In the genomic region with DNA sequence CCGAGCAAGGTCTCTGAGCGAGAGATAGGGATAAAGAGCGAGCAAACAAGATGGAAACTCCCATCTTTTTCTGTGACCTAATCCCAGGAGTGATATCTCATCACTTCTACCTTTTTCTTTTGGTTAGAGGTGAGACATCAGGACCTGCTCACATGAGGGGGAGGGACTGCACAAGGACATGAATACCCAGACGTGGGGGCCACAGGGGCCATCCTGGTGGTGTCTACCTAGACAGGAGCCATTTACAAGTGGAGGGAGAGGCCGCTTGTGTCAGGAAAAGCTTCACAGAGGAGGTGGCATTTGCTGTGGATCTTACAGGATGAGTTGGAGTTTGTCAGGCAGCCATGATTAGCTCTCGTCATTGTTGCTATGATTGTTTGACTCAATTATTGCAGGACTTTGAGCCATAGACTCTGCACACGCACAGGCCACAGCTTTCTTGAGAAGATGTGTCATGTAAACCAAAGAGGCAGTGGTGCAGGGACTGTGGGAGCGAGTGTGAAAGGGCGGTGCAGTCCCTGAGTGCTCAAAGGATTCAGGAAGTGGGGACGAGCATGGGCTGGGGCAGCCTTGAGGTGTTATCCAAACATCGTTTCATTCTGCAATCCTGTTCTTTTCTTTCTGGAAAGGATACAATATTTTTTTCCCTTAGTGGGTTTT, we compare ENCODE assay signal across 12 cellular contexts. TPM values are rescaled to one million over a fixed set of nuclear protein-coding genes. Genes with fewer than 3 reads are reported as not detected.
A peak's percentile ranks its signal among the peaks of the same experiment; 100 is the strongest.
DNase-seq lines count a peak whose midpoint lies in the region; ATAC-seq and TF ChIP-seq lines count a peak whose summit lies in the region.
"Had no signal": no experiment of that assay in that cellular context is flagged by ENCODE, and none has a peak within 500 bp of the region (broad histone marks: within the 10 kb centered on the region; RNA-seq: fewer than 3 reads in every experiment).

No MANE protein-coding gene starts in this region.

- no peaks in the 10 kb centered on the region for H3K79me1 ChIP-seq in IMR-90 (ENCODE audit: low read depth in 1 of 2, low read length in 2 of 2)

- H3K36me3 ChIP-seq in CD4-positive, CD25-positive, alpha-beta regulatory T cell (ENCODE audit: control insufficient read depth, insufficient read depth, low read length) = peaks cover 47% of the 10 kb centered on the region
- H3K36me3 ChIP-seq in IMR-90 (ENCODE audit: control insufficient read depth, insufficient read depth, low read length) (peaks cover 43% of the 10 kb centered on the region), endodermal cell (ENCODE audit: control insufficient read depth, insufficient read depth, low read length) (peaks cover 56% of the 10 kb centered on the region), SJCRH30 (no peaks in the 10 kb centered on the region; the same call in 1 of the 2 replicates)

- H3K27ac Mint-ChIP-seq in CD4-positive, CD25-positive, alpha-beta regulatory T cell = peak overlapping the region in 2 of 3 donors; percentile 60 to 83
- H3K27ac Mint-ChIP-seq in endodermal cell = peak overlapping the region; percentile 74

- peak overlapping the region in 1 of 2 experiments; percentile 74; a peak in 2 of 4 replicates for H4K8ac ChIP-seq in IMR-90 (ENCODE audit: low read depth in 2 of 2, low read length in 2 of 2)

- TF ChIP-seq CTCF in IMR-90 (conservative IDR thresholded peaks at IDR 0.05; ENCODE audit: low read depth, low read length) (no peak), endodermal cell (conservative IDR thresholded peaks at IDR 0.05) (no peak), GM10248 (IDR thresholded peaks at IDR 0.05; ENCODE audit: control extremely low read depth, extremely low read depth, low read depth, missing control alignments) (no peak)

- TF ChIP-seq POLR2A in IMR-90 (IDR thresholded peaks at IDR 0.05; ENCODE audit: low read depth, low read length) = no peak

- POLR2A ChIA-PET in IMR-90 (lab: Charles Lee; ENCODE audit: unreplicated experiment) (no interaction called here), GM10248 (lab: Yijun Ruan, JAX) (no interaction called here)

- H3K23ac ChIP-seq in IMR-90 (ENCODE audit: low read depth, low read length) = peak overlapping the region; percentile 29; the same call in 1 of the 2 replicates

- H2BK20ac ChIP-seq in IMR-90 (ENCODE audit: low read depth, low read length) = no peak overlapping the region

- H3K36me3 Mint-ChIP-seq in CD4-positive, CD25-positive, alpha-beta regulatory T cell = peaks cover 41% of the 10 kb centered on the region
- H3K36me3 Mint-ChIP-seq in endodermal cell (ENCODE audit: low read depth) = peaks cover 53% of the 10 kb centered on the region

- BruUV-seq in IMR-90 (replicated peaks; lab: Mats Ljungman, UMichigan) = no TSS peak

- no peak overlapping the region for H3K4me3 ChIP-seq in CD4-positive, CD25-positive, alpha-beta regulatory T cell (ENCODE audit: low read depth, low read length)
- no peak overlapping the region for H3K4me3 ChIP-seq in IMR-90 (ENCODE audit: insufficient read depth, low read depth, low read length)
- no peak overlapping the region for H3K4me3 ChIP-seq in endodermal cell (ENCODE audit: low read length)
- H3K4me3 ChIP-seq in SJCRH30 = no peak overlapping the region
- H3K4me3 ChIP-seq: adrenal gland had no signal

- peak overlapping the region; percentile 71 for H2BK5ac ChIP-seq in IMR-90 (ENCODE audit: low read depth, low read length, poor library complexity, severe bottlenecking)

- 0 out of 2 replicates have a peak overlapping the region, but pooled peaks have one; percentile 18 for H2AK5ac ChIP-seq in IMR-90 (ENCODE audit: low read depth, low read length)

- H3K4me1 Mint-ChIP-seq in CD4-positive, CD25-positive, alpha-beta regulatory T cell = peaks cover 0 to 6% (median 0%) of the 10 kb centered on the region in 4 donors
- peaks cover 6% of the 10 kb centered on the region for H3K4me1 Mint-ChIP-seq in endodermal cell

- in situ Hi-C loops in IMR-90 (cut with MboI; ENCODE audit: low sequenced_read_pairs) = no loop called here

- no peaks in the 10 kb centered on the region for H3K4me1 ChIP-seq in CD4-positive, CD25-positive, alpha-beta regulatory T cell (ENCODE audit: control insufficient read depth, insufficient read depth, low read length, poor library complexity, severe bottlenecking)
- H3K4me1 ChIP-seq in IMR-90 (ENCODE audit: control insufficient read depth, insufficient read depth, low read length) (peaks cover 6% of the 10 kb centered on the region), endodermal cell (ENCODE audit: control insufficient read depth, insufficient read depth, low read length) (no peaks in the 10 kb centered on the region), SJCRH30 (no peaks in the 10 kb centered on the region)
- H3K4me1 ChIP-seq: adrenal gland, foreskin keratinocyte had no signal

- H3K56ac ChIP-seq in IMR-90 (ENCODE audit: extremely low read depth, insufficient read depth, low read length) = no peak overlapping the region

- no peaks in the 10 kb centered on the region for H3K9me3 Mint-ChIP-seq in CD4-positive, CD25-positive, alpha-beta regulatory T cell
- H3K9me3 Mint-ChIP-seq in endodermal cell = peaks cover 14% of the 10 kb centered on the region

- no peaks in the 10 kb centered on the region for H3K9me3 ChIP-seq in CD4-positive, CD25-positive, alpha-beta regulatory T cell (ENCODE audit: control insufficient read depth in 2 of 2, low read length in 2 of 2)
- no peaks in the 10 kb centered on the region for H3K9me3 ChIP-seq in IMR-90 (ENCODE audit: control insufficient read depth, insufficient read depth, low read length)
- H3K9me3 ChIP-seq in endodermal cell (ENCODE audit: control insufficient read depth, low read length) = peaks cover 4% of the 10 kb centered on the region
- H3K9me3 ChIP-seq in SJCRH30 (replicated peaks) = no peaks in the 10 kb centered on the region
- H3K9me3 ChIP-seq: adrenal gland had no signal

- no peaks in the 10 kb centered on the region for H4K20me1 ChIP-seq in IMR-90 (ENCODE audit: insufficient read depth, low read length)

- H2AK9ac ChIP-seq in IMR-90 (replicated peaks; ENCODE audit: low read depth, low read length, poor library complexity) = peak overlapping the region; percentile 84

- no peak overlapping the region; the same call in 1 of the 2 replicates for H3K14ac ChIP-seq in IMR-90 (replicated peaks; ENCODE audit: low read depth, low read length)

- H3K18ac ChIP-seq in IMR-90 (ENCODE audit: low read depth, low read length) = peak overlapping the region; percentile 4; the same call in 1 of the 2 replicates

- no peak overlapping the region for H4K91ac ChIP-seq in IMR-90 (ENCODE audit: insufficient read depth, low read depth, low read length)

- WGBS in IMR-90 (ENCODE audit: extremely low coverage in 2 of 2, insufficient read length in 1 of 2), 2 experiments = 67% methylated on average over 2 of the region's 11 CpGs; no CpG with 5 or more reads in 1 of the 2 experiments
- 89 to 90% methylated on average over 9 to 11 of the region's 11 CpGs for WGBS in endodermal cell (ENCODE audit: insufficient coverage in 1 of 2, insufficient read length in 1 of 2), 2 experiments

- H3K27me3 Mint-ChIP-seq in CD4-positive, CD25-positive, alpha-beta regulatory T cell = no peaks in the 10 kb centered on the region
- H3K27me3 Mint-ChIP-seq in endodermal cell (ENCODE audit: insufficient read depth) = no peaks in the 10 kb centered on the region

- no peak overlapping the region for H3K27ac ChIP-seq in CD4-positive, CD25-positive, alpha-beta regulatory T cell (ENCODE audit: insufficient read depth, low read length, poor library complexity, severe bottlenecking)
- peak overlapping the region; percentile 27; the same call in 1 of the 2 replicates for H3K27ac ChIP-seq in IMR-90 (ENCODE audit: insufficient read depth, low read length)
- no peak overlapping the region for H3K27ac ChIP-seq in endodermal cell (ENCODE audit: low read depth, low read length)
- H3K27ac ChIP-seq in SJCRH30 = no peak overlapping the region
- H3K27ac ChIP-seq: adrenal gland, foreskin keratinocyte had no signal

- H4K5ac ChIP-seq in IMR-90 (ENCODE audit: low read depth, low read length) = no peak overlapping the region; the same call in 1 of the 2 replicates

- H3K9me1 ChIP-seq in IMR-90 (ENCODE audit: insufficient read depth, low read length) = no peaks in the 10 kb centered on the region; the same call in none of the 2 replicates

- no peak for DNase-seq in CD4-positive, CD25-positive, alpha-beta regulatory T cell
- DNase-seq in IMR-90 (peak; percentile 78), endodermal cell (peak; percentile 35), sciatic nerve (ENCODE audit: low spot score) (peak; percentile 56), GM10248 (ENCODE audit: extremely low spot score) (no peak), SJCRH30 (no peak)
- DNase-seq in stimulated activated CD4-positive, alpha-beta T cell treated with anti-CD3 and anti-CD28 coated beads, Interleukin-4, amount 100 ng/mL, for 24 hours = no peak
- DNase-seq: foreskin keratinocyte; NCI-H2227 treated with DMSO at 0.1 percent for 48 hours; stimulated activated CD4-positive, alpha-beta T cell treated with anti-CD3 and anti-CD28 coated beads, Interleukin-4, amount 100 ng/mL, for 1 hour; SW 1271 had no signal

- no peak overlapping the region for H3K9ac ChIP-seq in IMR-90 (ENCODE audit: low read depth, low read length)
- no peak overlapping the region for H3K9ac ChIP-seq in endodermal cell (ENCODE audit: extremely low read depth, low read length, poor library complexity, severe bottlenecking)

- dilution Hi-C loops in IMR-90 (cut with HindIII; ENCODE audit: low sequenced_read_pairs, unreplicated experiment) = no loop called here

- peak overlapping the region; percentile 78 for H2AFZ ChIP-seq in IMR-90 (replicated peaks; ENCODE audit: low read length, poor library complexity)

- no peak overlapping the region for H3K4ac ChIP-seq in IMR-90 (ENCODE audit: low read depth, low read length)

- ATAC-seq in CD4-positive, CD25-positive, alpha-beta regulatory T cell (ENCODE audit: low read depth in 2 of 2) = no peak
- ATAC-seq in IMR-90 (ENCODE audit: low read depth) (peak; percentile 87), sciatic nerve (peak; percentile 70)
- ATAC-seq: foreskin keratinocyte had no signal

- no peak for TF ChIP-seq RAD21 in IMR-90 (IDR thresholded peaks at IDR 0.05; ENCODE audit: low read length)

- H2BK120ac ChIP-seq in IMR-90 (ENCODE audit: low read depth, low read length) = no peak overlapping the region

- H3K27me3 ChIP-seq in CD4-positive, CD25-positive, alpha-beta regulatory T cell (ENCODE audit: control insufficient read depth, insufficient read depth, low read length) = no peaks in the 10 kb centered on the region
- H3K27me3 ChIP-seq in IMR-90 (ENCODE audit: control insufficient read depth, insufficient read depth, low read length) = no peaks in the 10 kb centered on the region
- no peaks in the 10 kb centered on the region for H3K27me3 ChIP-seq in endodermal cell (ENCODE audit: control insufficient read depth, insufficient read depth, low read length, poor library complexity, severe bottlenecking)
- H3K27me3 ChIP-seq in SJCRH30 = no peaks in the 10 kb centered on the region
- H3K27me3 ChIP-seq: adrenal gland, foreskin keratinocyte had no signal

- peak overlapping the region; percentile 8; the same call in 1 of the 2 replicates for H3K4me2 ChIP-seq in IMR-90 (ENCODE audit: low read depth, low read length)

- no peak overlapping the region for H3K4me3 Mint-ChIP-seq in CD4-positive, CD25-positive, alpha-beta regulatory T cell
- no peak overlapping the region for H3K4me3 Mint-ChIP-seq in endodermal cell

- CTCF ChIA-PET in IMR-90 (lab: Yijun Ruan, JAX) = no interaction called here
- CTCF ChIA-PET in GM10248 (lab: Yijun Ruan, JAX) = no interaction called here

- intact Hi-C loops in IMR-90 (cut with micrococcal nuclease) (no loop called here), sciatic nerve (cut with DNase I) (no loop called here)

- H2BK15ac ChIP-seq in IMR-90 (ENCODE audit: low read depth, low read length) = no peak overlapping the region

RNA-seq across cellular contexts. Expression of a gene that starts 7.7 kb away (rescaled TPM):
- total RNA-seq in CD4-positive, CD25-positive, alpha-beta regulatory T cell = 62.2 TPM
- polyA plus RNA-seq in CD4-positive, CD25-positive, alpha-beta regulatory T cell = 10 to 100 TPM in 1 of 4 donors, 1 to 10 TPM in 3; 7.7 to 10.7 (median 8.0) TPM
- total RNA-seq in IMR-90 (2012; rRNA removed) = 6.3 and 7.2 TPM in 2 replicates
- 10.4 and 10.7 TPM in 2 replicates for polyA plus RNA-seq in IMR-90 (2012; rRNA removed)
- polyA plus RNA-seq in IMR-90 (2012; cell fraction: cytosol; rRNA removed) = 7.4 and 8.5 TPM in 2 replicates
- polyA plus RNA-seq in IMR-90 (2012; cell fraction: nucleus; rRNA removed; ENCODE audit: low replicate concordance) = 61.8 and 109 TPM in 2 replicates
- total RNA-seq in endodermal cell = 10 to 100 TPM; 52.9 to 72.8 TPM
- 24.1 TPM for polyA plus RNA-seq in endodermal cell (2013, experiment 1 of 2)
- polyA plus RNA-seq in endodermal cell (2013, experiment 2 of 2) = 22.4 TPM
- total RNA-seq in sciatic nerve = 47.5 TPM
- total RNA-seq in SJCRH30 (2014; rRNA removed; shearing (Covaris generic)) = 3.9 and 6.3 TPM in 2 replicates

RNA-seq across cellular contexts. Expression of a gene that starts 49.2 kb away (rescaled TPM):
- total RNA-seq in CD4-positive, CD25-positive, alpha-beta regulatory T cell = 190 TPM
- polyA plus RNA-seq in CD4-positive, CD25-positive, alpha-beta regulatory T cell = 10 to 100 TPM; 22.8 to 27.5 (median 26.1) TPM
- total RNA-seq in IMR-90 (2012; rRNA removed) (26.9 and 29.4 TPM in 2 replicates), endodermal cell (100 to 1,000 TPM in 1 of 2 donors, 10 to 100 TPM in 1; 91.6 to 114 TPM), sciatic nerve (78.7 TPM)
- 48.5 and 58.2 TPM in 2 replicates for polyA plus RNA-seq in IMR-90 (2012; rRNA removed)
- polyA plus RNA-seq in IMR-90 (2012; cell fraction: cytosol; rRNA removed) = 17.4 and 21.0 TPM in 2 replicates
- 118 and 306 TPM in 2 replicates for polyA plus RNA-seq in IMR-90 (2012; cell fraction: nucleus; rRNA removed; ENCODE audit: low replicate concordance)
- polyA plus RNA-seq in endodermal cell (2013, experiment 1 of 2) = 60.9 TPM
- 62.3 TPM for polyA plus RNA-seq in endodermal cell (2013, experiment 2 of 2)
- total RNA-seq in SJCRH30 (2014; rRNA removed; shearing (Covaris generic)) = 28.4 and 38.0 TPM in 2 replicates

Comparison
In these comparisons a context has a peak if more than half of its experiments do, and no peak if none do; other contexts are left out.
1. ATAC-seq: peak in IMR-90 (single experiment) and sciatic nerve (single experiment); none in CD4-positive, CD25-positive, alpha-beta regulatory T cell (0 of 2).
2. DNase-seq: peak in IMR-90 (single experiment), endodermal cell (single experiment) and sciatic nerve (single experiment); none in CD4-positive, CD25-positive, alpha-beta regulatory T cell (0 of 3), GM10248 (single experiment), SJCRH30 (0 of 2) and stimulated activated CD4-positive, alpha-beta T cell treated with anti-CD3 and anti-CD28 coated beads, Interleukin-4, amount 100 ng/mL, for 24 hours (single experiment).